10 cellular contexts compared by ENCODE assay signal in genomic region chr19:10864538-10864899, GRCh38. TPM values are rescaled to one million over a fixed set of nuclear protein-coding genes. Genes with fewer than 3 reads are reported as not detected.
DNase-seq lines count a peak whose midpoint lies in the region; ATAC-seq, FAIRE-seq and TF ChIP-seq lines count a peak whose summit lies in the region.
"Had no signal": no experiment of that assay in that cellular context is flagged by ENCODE, and none has a peak within 500 bp of the region (broad histone marks: within the 10 kb centered on the region; RNA-seq: fewer than 3 reads in every experiment).

No MANE protein-coding gene starts in this region.

- H4K20me1 ChIP-seq in astrocyte (ENCODE audit: insufficient read depth, low read length), result no peaks in the 10 kb centered on the region
- H4K20me1 ChIP-seq in hepatocyte (ENCODE audit: insufficient read depth, poor library complexity, severe bottlenecking), result no peaks in the 10 kb centered on the region

- H3K4me3 Mint-ChIP-seq in astrocyte (ENCODE audit: unreplicated experiment), result peak overlapping the region; percentile 35

- H3K27ac ChIP-seq in astrocyte (ENCODE audit: low read depth, low read length), result no peak overlapping the region
- H3K27ac ChIP-seq in hepatocyte, result no peak overlapping the region

- no peak for FAIRE-seq in astrocyte (lab: Jason Lieb, UNC)
- FAIRE-seq: G401.6 had no signal

- H2AFZ ChIP-seq in astrocyte (ENCODE audit: low read depth, low read length) (peak overlapping the region; percentile 68), hepatocyte (peak overlapping the region; percentile 89)

- no peaks in the 10 kb centered on the region for H3K9me2 ChIP-seq in hepatocyte (replicated peaks; ENCODE audit: insufficient read depth)

- H3K79me2 ChIP-seq in astrocyte (ENCODE audit: insufficient read depth, low read length), result no peaks in the 10 kb centered on the region
- H3K79me2 ChIP-seq in hepatocyte, result no peaks in the 10 kb centered on the region

- peaks cover 6% of the 10 kb centered on the region for H3K4me1 Mint-ChIP-seq in astrocyte (ENCODE audit: low read depth, unreplicated experiment)

- H3K9me3 Mint-ChIP-seq in astrocyte (ENCODE audit: unreplicated experiment), result no peaks in the 10 kb centered on the region

- TF ChIP-seq CTCF in astrocyte (IDR thresholded peaks at IDR 0.05; ENCODE audit: insufficient read depth, low read depth, low read length), result peak; percentile 85
- peak; percentile 89 for TF ChIP-seq CTCF in hepatocyte (IDR thresholded peaks at IDR 0.05; ENCODE audit: poor library complexity)

- H3K9ac ChIP-seq in astrocyte (ENCODE audit: low read length) (peak overlapping the region; percentile 33), skeletal muscle satellite cell (ENCODE audit: low read depth, low read length) (no peak overlapping the region)

- 30% methylated on average over 6 of the region's 6 CpGs for WGBS in hepatocyte (ENCODE audit: low lambda C conversion rate, missing lambda C conversion rate)

- H3K27me3 ChIP-seq in astrocyte (ENCODE audit: insufficient read depth, low read length), result no peaks in the 10 kb centered on the region
- H3K27me3 ChIP-seq in hepatocyte, result no peaks in the 10 kb centered on the region
- H3K27me3 ChIP-seq in skeletal muscle satellite cell (ENCODE audit: control insufficient read depth, insufficient read depth, low read length), result no peaks in the 10 kb centered on the region

- no peaks in the 10 kb centered on the region for H3K27me3 Mint-ChIP-seq in astrocyte (ENCODE audit: low read depth, unreplicated experiment)

- H3K4me3 ChIP-seq in astrocyte (ENCODE audit: insufficient read depth, low read depth, low read length) (no peak overlapping the region), hepatocyte (no peak overlapping the region), skeletal muscle satellite cell (ENCODE audit: low read length) (no peak overlapping the region)

- ATAC-seq in HG02759 (IDR thresholded peaks at IDR 0.05; ENCODE audit: unreplicated experiment), result no peak

- H3K4me2 ChIP-seq in astrocyte (ENCODE audit: low read length) (peak overlapping the region; percentile 68), hepatocyte (peak overlapping the region; percentile 67), skeletal muscle satellite cell (ENCODE audit: low read length) (peak overlapping the region; percentile 56)

- peaks cover 2% of the 10 kb centered on the region for H3K36me3 Mint-ChIP-seq in astrocyte (ENCODE audit: low read depth, unreplicated experiment)

- peak overlapping the region; percentile 45 for H3K27ac Mint-ChIP-seq in astrocyte (ENCODE audit: unreplicated experiment)

- H3K4me1 ChIP-seq in astrocyte (ENCODE audit: insufficient read depth, low read length) (no peaks in the 10 kb centered on the region), hepatocyte (ENCODE audit: insufficient read depth) (no peaks in the 10 kb centered on the region), skeletal muscle satellite cell (ENCODE audit: control insufficient read depth, insufficient read depth, low read length) (peaks cover 15% of the 10 kb centered on the region)

- no peaks in the 10 kb centered on the region for H3K36me3 ChIP-seq in astrocyte (ENCODE audit: insufficient read depth, low read length)
- H3K36me3 ChIP-seq in hepatocyte (replicated peaks; ENCODE audit: insufficient read depth, low read depth), result no peaks in the 10 kb centered on the region
- H3K36me3 ChIP-seq in skeletal muscle satellite cell (ENCODE audit: insufficient read depth, low read length), result no peaks in the 10 kb centered on the region

- H3K9me3 ChIP-seq in astrocyte (ENCODE audit: insufficient read depth, low read depth, low read length) (no peaks in the 10 kb centered on the region), hepatocyte (ENCODE audit: low read depth) (no peaks in the 10 kb centered on the region), skeletal muscle satellite cell (replicated peaks; ENCODE audit: low read length) (no peaks in the 10 kb centered on the region)

- DNase-seq in activated gamma-delta T cell treated with Interleukin-2 at 50 U/mL for 16 hours (peak; percentile 77), activated gamma-delta T cell (lab: John Stamatoyannopoulos, UW) (no peak), NCI-H1930 (lab: John Stamatoyannopoulos, UW) (peak; percentile 41 to 69), T-helper 9 cell (peak; percentile 80), astrocyte (ENCODE audit: low read depth) (peak; percentile 32), hepatocyte (ENCODE audit: low spot score) (peak; percentile 89)

RNA-seq across cellular contexts. Expression of gene CARM1, which starts 6.8 kb away (rescaled TPM):
- total RNA-seq in astrocyte (62.6 and 62.7 TPM in 2 replicates), hepatocyte (27.5 and 34.3 TPM in 2 replicates)
- polyA plus RNA-seq in hepatocyte, result 45.1 and 45.7 TPM in 2 replicates
- 34.0 and 42.6 TPM in 2 replicates for total RNA-seq in skeletal muscle satellite cell (2012; rRNA removed)

RNA-seq across cellular contexts. Expression of gene C19orf38, which starts 16.3 kb away (rescaled TPM):
- total RNA-seq in astrocyte (0.23 and 0.58 TPM in 2 replicates), hepatocyte (3.4 and 3.7 TPM in 2 replicates)
- polyA plus RNA-seq in hepatocyte, result 0.56 and 1.5 TPM in 2 replicates
- total RNA-seq in skeletal muscle satellite cell (2012; rRNA removed), result 0.22 TPM in 1 of 2 replicates, not detected in the other
- total RNA-seq: temporal lobe had no signal

RNA-seq across cellular contexts. Expression of gene TMED1, which starts 28.5 kb away (rescaled TPM):
- total RNA-seq in astrocyte (27.0 and 29.7 TPM in 2 replicates), hepatocyte (63.2 and 65.0 TPM in 2 replicates)
- 93.1 and 95.4 TPM in 2 replicates for polyA plus RNA-seq in hepatocyte
- total RNA-seq in skeletal muscle satellite cell (2012; rRNA removed), result 25.6 and 31.7 TPM in 2 replicates
